ENCODE assay signal across 9 cellular contexts in genomic region chr5:132260714-132261615, GRCh38.
DNase-seq lines count a peak whose midpoint lies in the region; ATAC-seq and TF ChIP-seq lines count a peak whose summit lies in the region.
"Had no signal": no experiment of that assay in that cellular context is flagged by ENCODE, and none has a peak within 500 bp of the region (broad histone marks: within the 10 kb centered on the region; RNA-seq: fewer than 3 reads in every experiment).

No MANE protein-coding gene starts in this region.

- H3K4me3 ChIP-seq in skeletal muscle cell (ENCODE audit: low read depth, low read length) = no peak overlapping the region
- H3K4me3 ChIP-seq: mucosa of descending colon had no signal

- peak; percentile 64 for DNase-seq in GM10266 (ENCODE audit: extremely low spot score)
- peak; percentile 40 for DNase-seq in activated T-cell treated with anti-CD3 and anti-CD28 coated beads for 4 hours
- DNase-seq in fibroblast of the conjunctiva (ENCODE audit: low read depth) = peak; percentile 74
- DNase-seq in skeletal muscle cell (ENCODE audit: low read depth) = peak; percentile 92
- no peak for DNase-seq in DMS53 (lab: John Stamatoyannopoulos, UW)
- DNase-seq in DMS79 treated with DMSO at 0.1 percent for 48 hours (lab: John Stamatoyannopoulos, UW) = no peak
- DNase-seq in GF-D8 (lab: John Stamatoyannopoulos, UW) = no peak

- no peak for TF ChIP-seq CTCF in GM10266 (IDR thresholded peaks at IDR 0.05; ENCODE audit: control insufficient read depth, insufficient read depth, low read depth, missing control alignments)

- peak; percentile 59 for ATAC-seq in HG03064 (IDR thresholded peaks at IDR 0.05; ENCODE audit: low read depth, unreplicated experiment)
- ATAC-seq: mucosa of descending colon had no signal

Comparison
In these comparisons a context has a peak if more than half of its experiments do, and no peak if none do; other contexts are left out.
1. DNase-seq: peak in GM10266 (single experiment), activated T-cell treated with anti-CD3 and anti-CD28 coated beads for 4 hours (single experiment), fibroblast of the conjunctiva (single experiment) and skeletal muscle cell (single experiment); none in DMS53 (single experiment), DMS79 treated with DMSO at 0.1 percent for 48 hours (single experiment) and GF-D8 (single experiment).